ENCODE assay signal across 1 cellular context in genomic region chr16:1088295-1089170, GRCh38.
TF ChIP-seq lines count a peak whose summit lies in the region.

No MANE protein-coding gene starts in this region.

TF ChIP-seq in H1, 55 proteins besides CTCF, POLR2A, EP300 and RAD21:
- no peak for TF ChIP-seq SIRT6 (IDR thresholded peaks at IDR 0.05; ENCODE audit: low read length)
- TF ChIP-seq MAX (IDR thresholded peaks at IDR 0.05) = no peak
- TF ChIP-seq SAP30 (IDR thresholded peaks at IDR 0.05; ENCODE audit: insufficient read depth, insufficient replicate concordance, low read length) = no peak
- TF ChIP-seq CTBP2 (IDR thresholded peaks at IDR 0.05; ENCODE audit: borderline replicate concordance, insufficient read depth, insufficient read length, low read length) = no peak
- no peak for TF ChIP-seq BACH1 (IDR thresholded peaks at IDR 0.05; ENCODE audit: low read length)
- no peak for TF ChIP-seq ATF3 (IDR thresholded peaks at IDR 0.05; ENCODE audit: insufficient read depth, low read depth, low read length)
- no peak for TF ChIP-seq RXRA (IDR thresholded peaks at IDR 0.05; ENCODE audit: insufficient read depth, low read depth, low read length)
- no peak for TF ChIP-seq ATF2 (IDR thresholded peaks at IDR 0.05; ENCODE audit: low read length)
- no peak for TF ChIP-seq SP2 (IDR thresholded peaks at IDR 0.05; ENCODE audit: low read length)
- TF ChIP-seq SRF (IDR thresholded peaks at IDR 0.05; ENCODE audit: low read depth, low read length) = no peak
- TF ChIP-seq EGR1 (IDR thresholded peaks at IDR 0.05; ENCODE audit: borderline replicate concordance, low read depth, low read length) = no peak
- no peak for TF ChIP-seq NANOG (IDR thresholded peaks at IDR 0.05; ENCODE audit: insufficient read depth, low read depth, low read length, poor library complexity, severe bottlenecking)
- TF ChIP-seq POLR2AphosphoS5 (IDR thresholded peaks at IDR 0.05; ENCODE audit: low read depth, low read length) = no peak
- TF ChIP-seq CHD2 (IDR thresholded peaks at IDR 0.05; ENCODE audit: low read length) = no peak
- no peak for TF ChIP-seq BCL11A (IDR thresholded peaks at IDR 0.05; ENCODE audit: low read depth in 2 of 2, low read length in 2 of 2)
- no peak for TF ChIP-seq SIX5 (IDR thresholded peaks at IDR 0.05; ENCODE audit: low read depth, low read length)
- TF ChIP-seq JUN (IDR thresholded peaks at IDR 0.05; ENCODE audit: low read depth, low read length) = no peak
- no peak for TF ChIP-seq USF2 (IDR thresholded peaks at IDR 0.05; ENCODE audit: low read length)
- no peak for TF ChIP-seq SIN3A (conservative IDR thresholded peaks at IDR 0.05 in 1 of 2, IDR thresholded peaks at IDR 0.05 in 1 of 2; ENCODE audit: low read depth in 1 of 2, low read length in 2 of 2)
